1 cellular context compared by ENCODE assay signal in genomic region chr12:65100140-65100539, GRCh38.
TF ChIP-seq lines count a peak whose summit lies in the region.

No MANE protein-coding gene starts in this region.

TF ChIP-seq in WTC11, 78 proteins besides CTCF, POLR2A, EP300 and RAD21 (continued from another document):
- TF ChIP-seq CDX4 (CRISPR knock-in tag; IDR thresholded peaks at IDR 0.05; ENCODE audit: borderline replicate concordance) (no peak), JUN (CRISPR knock-in tag; IDR thresholded peaks at IDR 0.05) (no peak), TEAD4 (CRISPR knock-in tag; IDR thresholded peaks at IDR 0.05) (no peak), SMAD4 (CRISPR knock-in tag; IDR thresholded peaks at IDR 0.05) (no peak), MXD4 (CRISPR knock-in tag; IDR thresholded peaks at IDR 0.05; ENCODE audit: borderline replicate concordance) (no peak), NFATC4 (CRISPR knock-in tag; IDR thresholded peaks at IDR 0.05) (no peak), ZNF317 (CRISPR knock-in tag; IDR thresholded peaks at IDR 0.05; ENCODE audit: borderline replicate concordance, low read depth) (no peak), NR1H2 (CRISPR knock-in tag; IDR thresholded peaks at IDR 0.05) (no peak), HMGA2 (CRISPR knock-in tag; IDR thresholded peaks at IDR 0.05) (no peak)
